ENCODE assay signal across 1 cellular context in genomic region chr5:123496892-123497291, GRCh38.
TF ChIP-seq lines count a peak whose summit lies in the region.

No MANE protein-coding gene starts in this region.

TF ChIP-seq in K562, 482 proteins besides CTCF, POLR2A, EP300 and RAD21:
- TF ChIP-seq FOS (IDR thresholded peaks at IDR 0.05; ENCODE audit: extremely low read depth, insufficient read length), result no peak
- no peak for TF ChIP-seq RBM39 (optimal IDR thresholded peaks at IDR 0.05; ENCODE audit: low read depth, low read length)
- TF ChIP-seq TSHZ1 (CRISPR knock-in tag; IDR thresholded peaks at IDR 0.05), result no peak
- no peak for TF ChIP-seq OTX1 (CRISPR knock-in tag; IDR thresholded peaks at IDR 0.05)
- TF ChIP-seq NONO (IDR thresholded peaks at IDR 0.05; ENCODE audit: low read depth in 2 of 2, low read length in 1 of 2), result no peak
- TF ChIP-seq ZFP1 (CRISPR knock-in tag; IDR thresholded peaks at IDR 0.05), result no peak
- TF ChIP-seq C11orf30 (IDR thresholded peaks at IDR 0.05; ENCODE audit: low read depth), result peak; percentile 40; the same call in 1 of the 2 replicates
- TF ChIP-seq ZNF316 (IDR thresholded peaks at IDR 0.05), result peak; percentile 48; the same call in 1 of the 2 replicates
- no peak for TF ChIP-seq E2F8 (IDR thresholded peaks at IDR 0.05; ENCODE audit: low read depth, partially characterized antibody)
- TF ChIP-seq IRF2 (CRISPR knock-in tag; IDR thresholded peaks at IDR 0.05), result no peak
